9 cellular contexts compared by ENCODE assay signal in the genomic region with DNA sequence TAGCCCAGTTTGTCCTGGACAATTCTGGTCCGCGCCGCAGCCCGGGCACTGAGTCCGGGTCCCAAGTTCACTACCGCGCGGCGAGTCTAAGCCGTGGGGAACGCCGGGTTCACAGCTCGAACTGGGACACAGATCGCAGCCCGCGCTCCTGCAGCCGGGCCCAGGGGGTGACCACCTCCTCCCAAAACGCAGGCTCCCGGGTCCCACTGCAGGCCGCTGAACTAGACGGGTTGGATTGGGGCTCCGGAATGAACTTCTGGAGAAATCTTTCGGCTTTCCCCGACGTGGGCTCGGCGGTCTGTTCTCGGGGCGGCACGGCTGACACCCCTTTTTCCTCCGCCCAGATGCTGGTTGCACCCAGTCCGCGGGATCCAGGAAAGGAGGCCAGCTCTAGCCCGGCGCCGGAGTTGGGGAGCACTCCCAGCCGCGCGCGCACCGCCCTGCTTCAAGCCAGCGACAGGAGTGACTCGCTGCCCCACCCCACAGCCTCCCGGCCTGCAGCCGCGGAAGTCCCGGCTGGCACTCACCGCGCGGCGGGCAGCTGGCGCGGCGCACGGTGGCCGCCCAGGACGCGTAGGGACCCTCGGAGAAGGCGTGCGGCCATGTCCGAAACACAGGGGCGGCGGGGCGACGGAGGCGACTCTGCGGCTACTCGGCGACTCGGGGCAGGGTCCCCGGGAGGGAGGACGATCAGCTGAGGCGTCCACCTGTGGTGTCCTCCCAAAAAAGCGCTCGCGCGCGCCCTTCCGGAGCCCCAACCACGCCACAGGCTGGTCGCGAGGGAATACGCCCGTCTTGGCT. TPM values are rescaled to one million over a fixed set of nuclear protein-coding genes. Genes with fewer than 3 reads are reported as not detected.
DNase-seq lines count a peak whose midpoint lies in the region; ATAC-seq and TF ChIP-seq lines count a peak whose summit lies in the region.
"Had no signal": no experiment of that assay in that cellular context is flagged by ENCODE, and none has a peak within 500 bp of the region (broad histone marks: within the 10 kb centered on the region; RNA-seq: fewer than 3 reads in every experiment).

A gene (minus strand): TSS at position 788 of the 801 bp plus-strand sequence. CDS start 184 bp downstream, at position 604.

- H3K36me3 Mint-ChIP-seq in activated T-helper 2 cell treated with anti-CD3 and anti-CD28 coated beads, Interferon-gamma antibody, Interleukin-2, Interleukin-4, amounts not matched to agents 10 μg/mL and 5 μg/mL and 100 μg/mL, durations not matched to agents 14 hours and 24 hours and 36 hours (ENCODE audit: low read depth) = no peaks in the 10 kb centered on the region

- ATAC-seq in HG03108 (IDR thresholded peaks at IDR 0.05; ENCODE audit: unreplicated experiment) = no peak

- no peak for TF ChIP-seq CTCF in left ventricle myocardium inferior (IDR thresholded peaks at IDR 0.05; ENCODE audit: borderline replicate concordance)

- H3K4me3 Mint-ChIP-seq in activated T-helper 2 cell treated with anti-CD3 and anti-CD28 coated beads, Interferon-gamma antibody, Interleukin-2, Interleukin-4, amounts not matched to agents 10 μg/mL and 5 μg/mL and 100 μg/mL, durations not matched to agents 14 hours and 24 hours and 36 hours (ENCODE audit: low read depth) = peak within 1 kb of the TSS; percentile 27

- no peak within 1 kb of the TSS for H3K27ac Mint-ChIP-seq in activated T-helper 2 cell treated with anti-CD3 and anti-CD28 coated beads, Interferon-gamma antibody, Interleukin-2, Interleukin-4, amounts not matched to agents 10 μg/mL and 5 μg/mL and 100 μg/mL, durations not matched to agents 14 hours and 24 hours and 36 hours

- DNase-seq in NCI-H1694 treated with DMSO at 0.1 percent for 48 hours (lab: John Stamatoyannopoulos, UW) (peak; percentile 26), NCI-H1694 (lab: John Stamatoyannopoulos, UW) (no peak), HT-29 (ENCODE audit: low spot score) (peak; percentile 22), left ventricle myocardium inferior (peak; percentile 53), posterior cingulate gyrus (peak; percentile 4 to 90 (median 34)), HCEC 1CT (no peak)
- peak; percentile 9 for DNase-seq in activated T-helper 2 cell treated with anti-CD3 and anti-CD28 coated beads, Interferon-gamma antibody, Interleukin-2, Interleukin-4, amounts not matched to agents 10 μg/mL and 5 μg/mL and 100 μg/mL, durations not matched to agents 14 hours and 24 hours and 36 hours (ENCODE audit: low spot score)

- H3K9me3 ChIP-seq in left ventricle myocardium inferior (replicated peaks) = no peaks in the 10 kb centered on the region

- H3K4me1 Mint-ChIP-seq in activated T-helper 2 cell treated with anti-CD3 and anti-CD28 coated beads, Interferon-gamma antibody, Interleukin-2, Interleukin-4, amounts not matched to agents 10 μg/mL and 5 μg/mL and 100 μg/mL, durations not matched to agents 14 hours and 24 hours and 36 hours (ENCODE audit: low read depth) = peaks cover 3% of the 10 kb centered on the region

- no peaks in the 10 kb centered on the region for H3K36me3 ChIP-seq in left ventricle myocardium inferior

- peaks cover 14% of the 10 kb centered on the region for H3K4me1 ChIP-seq in left ventricle myocardium inferior

- intact Hi-C loops in activated T-helper 2 cell treated with anti-CD3 and anti-CD28 coated beads, Interferon-gamma antibody, Interleukin-2, Interleukin-4, amounts not matched to agents 10 μg/mL and 5 μg/mL and 100 μg/mL, durations not matched to agents 14 hours and 24 hours and 36 hours (cut with micrococcal nuclease) = no loop called here
- intact Hi-C loops in left ventricle myocardium inferior (cut with micrococcal nuclease) = no loop called here
- intact Hi-C loops in posterior cingulate gyrus (cut with DNase I) = no loop called here

- peak within 1 kb of the TSS; percentile 53 for H3K27ac ChIP-seq in left ventricle myocardium inferior (replicated peaks)

- H3K4me3 ChIP-seq in left ventricle myocardium inferior = peak within 1 kb of the TSS; percentile 75

- no peaks in the 10 kb centered on the region for H3K9me3 Mint-ChIP-seq in activated T-helper 2 cell treated with anti-CD3 and anti-CD28 coated beads, Interferon-gamma antibody, Interleukin-2, Interleukin-4, amounts not matched to agents 10 μg/mL and 5 μg/mL and 100 μg/mL, durations not matched to agents 14 hours and 24 hours and 36 hours

- H3K27me3 Mint-ChIP-seq in activated T-helper 2 cell treated with anti-CD3 and anti-CD28 coated beads, Interferon-gamma antibody, Interleukin-2, Interleukin-4, amounts not matched to agents 10 μg/mL and 5 μg/mL and 100 μg/mL, durations not matched to agents 14 hours and 24 hours and 36 hours (ENCODE audit: low read depth) = peaks cover 42% of the 10 kb centered on the region

- H3K27me3 ChIP-seq in left ventricle myocardium inferior (ENCODE audit: low read depth) = peaks cover 48% of the 10 kb centered on the region

RNA-seq across cellular contexts. Expression of the gene that starts here (rescaled TPM):
- not detected in 2 replicates for total RNA-seq in HT-29 (2014; rRNA removed; shearing (Covaris generic))
- total RNA-seq in activated T-helper 2 cell treated with anti-CD3 and anti-CD28 coated beads, Interferon-gamma antibody, Interleukin-2, Interleukin-4, amounts not matched to agents 10 μg/mL and 5 μg/mL and 100 μg/mL, durations not matched to agents 14 hours and 24 hours and 36 hours = not detected in 2 replicates
- 1.3 TPM for total RNA-seq in left ventricle myocardium inferior
- total RNA-seq: activated CD8-positive, alpha-beta memory T cell treated with anti-CD3 and anti-CD28 coated beads for 36 hours had no signal

Comparison
In these comparisons a context has a peak if more than half of its experiments do, and no peak if none do; other contexts are left out.
1. DNase-seq: peak in NCI-H1694 treated with DMSO at 0.1 percent for 48 hours (single experiment), left ventricle myocardium inferior (single experiment) and posterior cingulate gyrus (10 of 10); none in NCI-H1694 (single experiment) and HCEC 1CT (single experiment).
2. Peak in DNase-seq in HT-29; RNA of the gene not detected or under 1 TPM.
3. Peak in DNase-seq in activated T-helper 2 cell treated with anti-CD3 and anti-CD28 coated beads, Interferon-gamma antibody, Interleukin-2, Interleukin-4, amounts not matched to agents 10 μg/mL and 5 μg/mL and 100 μg/mL, durations not matched to agents 14 hours and 24 hours and 36 hours; RNA of the gene not detected or under 1 TPM.